14 cellular contexts compared by ENCODE assay signal in genomic region chr15:72195101-72195511, GRCh38. TPM values are rescaled to one million over a fixed set of nuclear protein-coding genes. Genes with fewer than 3 reads are reported as not detected.
DNase-seq lines count a peak whose midpoint lies in the region; ATAC-seq lines count a peak whose summit lies in the region.
"Had no signal": no experiment of that assay in that cellular context is flagged by ENCODE, and none has a peak within 500 bp of the region (broad histone marks: within the 10 kb centered on the region; RNA-seq: fewer than 3 reads in every experiment).

No MANE protein-coding gene starts in this region.

- CTCF ChIA-PET in activated CD8-positive, alpha-beta T cell treated with anti-CD3 and anti-CD28 coated beads, Interleukin-2, amount 10 ng/mL, durations not matched to agents 7 days and 5 days (lab: Charles Lee), result no interaction called here

- in situ Hi-C loops in KBM-7 (cut with MboI; ENCODE audit: low pct_unique_long_range_greater_than_20kb, low sequenced_read_pairs), result no loop called here

- WGBS in esophagus, 2 donors, result 47 to 56% methylated on average over 6 of the region's 6 CpGs

- DNase-seq in KBM-7 (peak; percentile 98), OCI-M1 (lab: John Stamatoyannopoulos, UW) (peak; percentile 95), NCI-H1694 (lab: John Stamatoyannopoulos, UW) (no peak)
- no peak for DNase-seq in stimulated activated naive B cell treated with anti-CD40 and anti-IgM and Interleukin-4, amounts not matched to agents 10 μg/mL and 1 μg/mL and 100 μg/mL, for 72 hours
- DNase-seq in NK-92 treated with Interleukin-12 subunit alpha and Interleukin-12 subunit beta, amount 100 ng/mL, for 24 hours (lab: John Stamatoyannopoulos, UW), result no peak
- no peak for DNase-seq in activated CD8-positive, alpha-beta T cell treated with anti-CD3 and anti-CD28 coated beads, Interleukin-2, amount 10 ng/mL, durations not matched to agents 7 days and 5 days
- DNase-seq: activated naive CD8-positive, alpha-beta T cell treated with anti-CD3 and anti-CD28 coated beads, Interleukin-2, amount 50 U/mL, for 24 hours; dermis blood vessel endothelial cell; NCI-H1092; stimulated activated naive CD4-positive, alpha-beta T cell had no signal

- no peak overlapping the region for H3K4me3 Mint-ChIP-seq in stimulated activated naive B cell treated with anti-CD40 and anti-IgM and Interleukin-4, amounts not matched to agents 10 μg/mL and 1 μg/mL and 100 μg/mL, for 72 hours
- no peak overlapping the region for H3K4me3 Mint-ChIP-seq in activated CD8-positive, alpha-beta T cell treated with anti-CD3 and anti-CD28 coated beads, Interleukin-2, amount 10 ng/mL, durations not matched to agents 7 days and 5 days
- H3K4me3 Mint-ChIP-seq: activated naive CD8-positive, alpha-beta T cell treated with anti-CD3 and anti-CD28 coated beads, Interleukin-2, amount 50 U/mL, for 24 hours had no signal

- no peak overlapping the region for H3K27ac Mint-ChIP-seq in stimulated activated naive B cell treated with anti-CD40 and anti-IgM and Interleukin-4, amounts not matched to agents 10 μg/mL and 1 μg/mL and 100 μg/mL, for 72 hours
- H3K27ac Mint-ChIP-seq in activated CD8-positive, alpha-beta T cell treated with anti-CD3 and anti-CD28 coated beads, Interleukin-2, amount 10 ng/mL, durations not matched to agents 7 days and 5 days, result no peak overlapping the region
- H3K27ac Mint-ChIP-seq: activated naive CD8-positive, alpha-beta T cell treated with anti-CD3 and anti-CD28 coated beads, Interleukin-2, amount 50 U/mL, for 24 hours had no signal

- H3K36me3 Mint-ChIP-seq in stimulated activated naive B cell treated with anti-CD40 and anti-IgM and Interleukin-4, amounts not matched to agents 10 μg/mL and 1 μg/mL and 100 μg/mL, for 72 hours, result peaks cover 24 to 25% of the 10 kb centered on the region in 2 donors
- peaks cover 24% of the 10 kb centered on the region for H3K36me3 Mint-ChIP-seq in activated CD8-positive, alpha-beta T cell treated with anti-CD3 and anti-CD28 coated beads, Interleukin-2, amount 10 ng/mL, durations not matched to agents 7 days and 5 days (ENCODE audit: low read depth)

- peaks cover 2 to 7% of the 10 kb centered on the region in 2 donors for H3K4me1 ChIP-seq in esophagus (ENCODE audit: control insufficient read depth in 2 of 2, insufficient read depth in 2 of 2, low read length in 1 of 2)
- H3K4me1 ChIP-seq: parathyroid adenoma had no signal

- peaks cover 23 to 38% of the 10 kb centered on the region in 2 donors for H3K27me3 Mint-ChIP-seq in stimulated activated naive B cell treated with anti-CD40 and anti-IgM and Interleukin-4, amounts not matched to agents 10 μg/mL and 1 μg/mL and 100 μg/mL, for 72 hours
- peaks cover 28% of the 10 kb centered on the region for H3K27me3 Mint-ChIP-seq in activated CD8-positive, alpha-beta T cell treated with anti-CD3 and anti-CD28 coated beads, Interleukin-2, amount 10 ng/mL, durations not matched to agents 7 days and 5 days (ENCODE audit: low read depth)

- H3K4me1 Mint-ChIP-seq in stimulated activated naive B cell treated with anti-CD40 and anti-IgM and Interleukin-4, amounts not matched to agents 10 μg/mL and 1 μg/mL and 100 μg/mL, for 72 hours, result peaks cover 14 to 25% of the 10 kb centered on the region in 2 donors
- H3K4me1 Mint-ChIP-seq in activated CD8-positive, alpha-beta T cell treated with anti-CD3 and anti-CD28 coated beads, Interleukin-2, amount 10 ng/mL, durations not matched to agents 7 days and 5 days (ENCODE audit: low read depth), result peaks cover 8% of the 10 kb centered on the region

- peak; percentile 40 to 41 for ATAC-seq in stimulated activated naive B cell treated with anti-CD40 and anti-IgM and Interleukin-4, amounts not matched to agents 10 μg/mL and 1 μg/mL and 100 μg/mL, for 72 hours (replicated peaks)
- ATAC-seq in activated CD8-positive, alpha-beta T cell treated with anti-CD3 and anti-CD28 coated beads, Interleukin-2, amount 10 ng/mL, durations not matched to agents 7 days and 5 days, result no peak
- ATAC-seq: activated naive CD8-positive, alpha-beta T cell treated with anti-CD3 and anti-CD28 coated beads, Interleukin-2, amount 50 U/mL, for 24 hours; gastroesophageal sphincter had no signal

- no peaks in the 10 kb centered on the region for H3K9me3 Mint-ChIP-seq in stimulated activated naive B cell treated with anti-CD40 and anti-IgM and Interleukin-4, amounts not matched to agents 10 μg/mL and 1 μg/mL and 100 μg/mL, for 72 hours
- no peaks in the 10 kb centered on the region for H3K9me3 Mint-ChIP-seq in activated CD8-positive, alpha-beta T cell treated with anti-CD3 and anti-CD28 coated beads, Interleukin-2, amount 10 ng/mL, durations not matched to agents 7 days and 5 days (ENCODE audit: insufficient read depth)
- H3K9me3 Mint-ChIP-seq: activated naive CD8-positive, alpha-beta T cell treated with anti-CD3 and anti-CD28 coated beads, Interleukin-2, amount 50 U/mL, for 24 hours had no signal

- peak overlapping the region; percentile 7 to 27 for H3K27ac ChIP-seq in esophagus (ENCODE audit: low read depth in 2 of 2, low read length in 1 of 2)
- H3K27ac ChIP-seq: gastroesophageal sphincter, parathyroid adenoma had no signal

- POLR2A ChIA-PET in activated CD8-positive, alpha-beta T cell treated with anti-CD3 and anti-CD28 coated beads, Interleukin-2, amount 10 ng/mL, durations not matched to agents 7 days and 5 days (lab: Charles Lee), result no interaction called here

- peaks cover 4 to 17% of the 10 kb centered on the region in 2 donors for H3K36me3 ChIP-seq in esophagus (ENCODE audit: control insufficient read depth in 2 of 2, insufficient read depth in 2 of 2, low read length in 1 of 2)

- no peaks in the 10 kb centered on the region for H3K9me3 ChIP-seq in esophagus (ENCODE audit: control insufficient read depth in 2 of 2, insufficient read depth in 1 of 2, low read depth in 1 of 2, low read length in 1 of 2)
- H3K9me3 ChIP-seq: gastroesophageal sphincter had no signal

- no peaks in the 10 kb centered on the region for H3K27me3 ChIP-seq in esophagus (ENCODE audit: control insufficient read depth in 1 of 2, insufficient read depth in 2 of 2, low read length in 2 of 2)

- H3K4me3 ChIP-seq in esophagus (ENCODE audit: low read depth in 1 of 2, low read length in 2 of 2), result no peak overlapping the region
- H3K4me3 ChIP-seq: gastroesophageal sphincter had no signal

RNA-seq across cellular contexts. Expression of gene GRAMD2A, which starts 2.5 kb away (rescaled TPM):
- 1 to 10 TPM; 1.1 to 1.6 TPM for polyA plus RNA-seq in esophagus
- under 1 TPM in 1 of 2 experiments, not detected in 1; 0.10 TPM for total RNA-seq in activated CD8-positive, alpha-beta T cell treated with anti-CD3 and anti-CD28 coated beads, Interleukin-2, amount 10 ng/mL, durations not matched to agents 7 days and 5 days
- total RNA-seq: OCI-LY7 had no signal

RNA-seq across cellular contexts. Expression of gene PKM, which starts 35.9 kb away (rescaled TPM):
- polyA plus RNA-seq in esophagus, result 100 to 1,000 TPM; 235 to 528 TPM
- 1,000 to 10,000 TPM; 1,272 to 1,311 TPM for total RNA-seq in activated CD8-positive, alpha-beta T cell treated with anti-CD3 and anti-CD28 coated beads, Interleukin-2, amount 10 ng/mL, durations not matched to agents 7 days and 5 days

Comparison
In these comparisons a context has a peak if more than half of its experiments do, and no peak if none do; other contexts are left out.
1. DNase-seq: peak in KBM-7 (single experiment) and OCI-M1 (single experiment); none in stimulated activated naive B cell treated with anti-CD40 and anti-IgM and Interleukin-4, amounts not matched to agents 10 μg/mL and 1 μg/mL and 100 μg/mL, for 72 hours (single experiment), NK-92 treated with Interleukin-12 subunit alpha and Interleukin-12 subunit beta, amount 100 ng/mL, for 24 hours (single experiment), activated CD8-positive, alpha-beta T cell treated with anti-CD3 and anti-CD28 coated beads, Interleukin-2, amount 10 ng/mL, durations not matched to agents 7 days and 5 days (single experiment) and NCI-H1694 (single experiment).